ENCODE assay signal across 15 cellular contexts in genomic region chr9:111633389-111633736, GRCh38. TPM values are rescaled to one million over a fixed set of nuclear protein-coding genes. Genes with fewer than 3 reads are reported as not detected.
DNase-seq lines count a peak whose midpoint lies in the region; ATAC-seq, FAIRE-seq and TF ChIP-seq lines count a peak whose summit lies in the region.
"Had no signal": no experiment of that assay in that cellular context is flagged by ENCODE, and none has a peak within 500 bp of the region (broad histone marks: within the 10 kb centered on the region; RNA-seq: fewer than 3 reads in every experiment).

No MANE protein-coding gene starts in this region.

- H3K36me3 Mint-ChIP-seq in stimulated activated naive CD8-positive, alpha-beta T cell treated with anti-CD3 and anti-CD28 coated beads, Interleukin-15, Interleukin-2, amounts not matched to agents 100 ng/mL and 50 ng/mL, for 24 hours (ENCODE audit: low read depth): peaks cover 36% of the 10 kb centered on the region
- H3K36me3 Mint-ChIP-seq in activated CD4-positive, alpha-beta memory T cell treated with anti-CD3 and anti-CD28 coated beads for 36 hours: peaks cover 2% of the 10 kb centered on the region
- peaks cover 13% of the 10 kb centered on the region for H3K36me3 Mint-ChIP-seq in type B pancreatic cell

- peak overlapping the region; percentile 99 for H3K4me3 Mint-ChIP-seq in stimulated activated naive CD8-positive, alpha-beta T cell treated with anti-CD3 and anti-CD28 coated beads, Interleukin-15, Interleukin-2, amounts not matched to agents 100 ng/mL and 50 ng/mL, for 24 hours
- peak overlapping the region; percentile 3 for H3K4me3 Mint-ChIP-seq in activated CD4-positive, alpha-beta memory T cell treated with anti-CD3 and anti-CD28 coated beads for 36 hours
- peak overlapping the region; percentile 95 for H3K4me3 Mint-ChIP-seq in type B pancreatic cell

- H3K4me1 ChIP-seq in keratinocyte (ENCODE audit: control insufficient read depth, extremely low read depth, insufficient read depth, low read length): peaks cover 19% of the 10 kb centered on the region

- H3K9ac ChIP-seq in keratinocyte (ENCODE audit: control insufficient read depth, extremely low read depth, insufficient read depth, low read length): no peak overlapping the region

- H3K27me3 ChIP-seq in keratinocyte (ENCODE audit: control insufficient read depth, extremely low read depth, insufficient read depth, low read length): no peaks in the 10 kb centered on the region
- H3K27me3 ChIP-seq: gastrocnemius medialis, neutrophil, SJSA1 had no signal

- no peak overlapping the region for H2AFZ ChIP-seq in keratinocyte (ENCODE audit: control insufficient read depth, low read length)

- no peak for FAIRE-seq in keratinocyte (lab: Jason Lieb, UNC)

- H3K36me3 ChIP-seq in keratinocyte (ENCODE audit: control insufficient read depth in 2 of 2, extremely low read depth in 1 of 2, insufficient read depth in 2 of 2, low read length in 2 of 2): no peaks in the 10 kb centered on the region
- H3K36me3 ChIP-seq: gastrocnemius medialis, neutrophil had no signal

- no peak overlapping the region for H3K27ac ChIP-seq in keratinocyte (ENCODE audit: control insufficient read depth, insufficient read depth, low read length)
- H3K27ac ChIP-seq: C4-2B, neutrophil, SJSA1 had no signal

- peaks cover 69% of the 10 kb centered on the region for H3K79me2 ChIP-seq in keratinocyte (ENCODE audit: control insufficient read depth, insufficient read depth, low read length)

- CTCF ChIA-PET in activated CD4-positive, alpha-beta memory T cell treated with anti-CD3 and anti-CD28 coated beads for 36 hours (lab: Charles Lee): interaction anchor here (0.8 kb wide), 1 partner anchor 35 kb away, joined by 3 read pairs; no protein-coding TSS in a partner anchor

- H3K4me1 Mint-ChIP-seq in stimulated activated naive CD8-positive, alpha-beta T cell treated with anti-CD3 and anti-CD28 coated beads, Interleukin-15, Interleukin-2, amounts not matched to agents 100 ng/mL and 50 ng/mL, for 24 hours (ENCODE audit: low read depth): peaks cover 54% of the 10 kb centered on the region
- peaks cover 43% of the 10 kb centered on the region for H3K4me1 Mint-ChIP-seq in activated CD4-positive, alpha-beta memory T cell treated with anti-CD3 and anti-CD28 coated beads for 36 hours (ENCODE audit: low read depth)
- peaks cover 36% of the 10 kb centered on the region for H3K4me1 Mint-ChIP-seq in type B pancreatic cell (ENCODE audit: unreplicated experiment)

- H3K9me3 ChIP-seq in keratinocyte (ENCODE audit: control insufficient read depth, low read depth, low read length): no peaks in the 10 kb centered on the region
- H3K9me3 ChIP-seq: gastrocnemius medialis, neutrophil, SJSA1 had no signal

- peak overlapping the region; percentile 87 for H3K4me2 ChIP-seq in keratinocyte (ENCODE audit: control insufficient read depth, extremely low read depth, insufficient read depth, low read depth, low read length)

- no peak for ATAC-seq in stimulated activated naive CD8-positive, alpha-beta T cell treated with anti-CD3 and anti-CD28 coated beads, Interleukin-15, Interleukin-2, amounts not matched to agents 100 U/mL and 50 U/mL, for 24 hours
- no peak for ATAC-seq in HG03521 (IDR thresholded peaks at IDR 0.05; ENCODE audit: unreplicated experiment)
- ATAC-seq: activated naive CD4-positive, alpha-beta T cell treated with anti-CD3 and anti-CD28 coated beads, Interleukin-2, amount 50 U/mL, for 72 hours; gastrocnemius medialis had no signal

- TF ChIP-seq CTCF in keratinocyte (optimal IDR thresholded peaks at IDR 0.05 in 1 of 3, IDR thresholded peaks at IDR 0.05 in 1 of 3, conservative IDR thresholded peaks at IDR 0.05 in 1 of 3; ENCODE audit: extremely low read depth in 1 of 3, insufficient read depth in 2 of 3, low read length in 3 of 3) (no peak), type B pancreatic cell (conservative IDR thresholded peaks at IDR 0.05) (no peak)

- H3K9me3 Mint-ChIP-seq in stimulated activated naive CD8-positive, alpha-beta T cell treated with anti-CD3 and anti-CD28 coated beads, Interleukin-15, Interleukin-2, amounts not matched to agents 100 ng/mL and 50 ng/mL, for 24 hours: no peaks in the 10 kb centered on the region
- H3K9me3 Mint-ChIP-seq in activated CD4-positive, alpha-beta memory T cell treated with anti-CD3 and anti-CD28 coated beads for 36 hours: no peaks in the 10 kb centered on the region
- no peaks in the 10 kb centered on the region for H3K9me3 Mint-ChIP-seq in type B pancreatic cell
- H3K9me3 Mint-ChIP-seq: activated naive CD4-positive, alpha-beta T cell treated with anti-CD3 and anti-CD28 coated beads, Interleukin-2, amount 50 U/mL, for 72 hours had no signal

- H3K9me1 ChIP-seq in keratinocyte (ENCODE audit: control insufficient read depth, extremely low read depth, insufficient read depth, low read length): peaks cover 3% of the 10 kb centered on the region

- dilution Hi-C loops in keratinocyte (cut with MboI; ENCODE audit: extremely low pct_ligation_motif_present, low sequenced_read_pairs): no loop called here

- intact Hi-C loops in activated CD4-positive, alpha-beta memory T cell treated with anti-CD3 and anti-CD28 coated beads for 36 hours (cut with micrococcal nuclease): loop anchor here (5.0 to 10.0 kb wide), 4 partner anchors 106 to 699 kb away; partner anchors contain the start of genes PTBP3, UGCG and ZNF483

- no peak for DNase-seq in stimulated activated naive CD8-positive, alpha-beta T cell treated with anti-CD3 and anti-CD28 coated beads, Interleukin-15, Interleukin-2, amounts not matched to agents 100 U/mL and 50 U/mL, for 24 hours
- DNase-seq in activated CD4-positive, alpha-beta memory T cell treated with anti-CD3 and anti-CD28 coated beads for 36 hours: no peak
- DNase-seq in keratinocyte (ENCODE audit: low read depth, low spot score) (no peak), type B pancreatic cell (ENCODE audit: extremely low spot score, unreplicated experiment) (no peak), KG1 (lab: John Stamatoyannopoulos, UW) (no peak), glomerular visceral epithelial cell (ENCODE audit: extremely low spot score) (no peak)
- DNase-seq: gastrocnemius medialis; NCI-H69; stimulated activated naive CD4-positive, alpha-beta T cell treated with Interleukin-2 at 50 U/mL for 16 hours had no signal

- no peaks in the 10 kb centered on the region for H4K20me1 ChIP-seq in keratinocyte (ENCODE audit: control insufficient read depth, extremely low read depth, insufficient read depth, low read length)

- peak overlapping the region in 1 of 3 experiments; percentile 98 for H3K4me3 ChIP-seq in keratinocyte (ENCODE audit: control insufficient read depth in 2 of 3, extremely low read depth in 1 of 3, insufficient read depth in 2 of 3, low read depth in 1 of 3, low read length in 3 of 3)
- H3K4me3 ChIP-seq: SJSA1 had no signal

- POLR2A ChIA-PET in activated CD4-positive, alpha-beta memory T cell treated with anti-CD3 and anti-CD28 coated beads for 36 hours (lab: Charles Lee): no interaction called here

- H3K27me3 Mint-ChIP-seq in stimulated activated naive CD8-positive, alpha-beta T cell treated with anti-CD3 and anti-CD28 coated beads, Interleukin-15, Interleukin-2, amounts not matched to agents 100 ng/mL and 50 ng/mL, for 24 hours: no peaks in the 10 kb centered on the region
- no peaks in the 10 kb centered on the region for H3K27me3 Mint-ChIP-seq in activated CD4-positive, alpha-beta memory T cell treated with anti-CD3 and anti-CD28 coated beads for 36 hours
- no peaks in the 10 kb centered on the region for H3K27me3 Mint-ChIP-seq in type B pancreatic cell

- no peak overlapping the region for H3K27ac Mint-ChIP-seq in stimulated activated naive CD8-positive, alpha-beta T cell treated with anti-CD3 and anti-CD28 coated beads, Interleukin-15, Interleukin-2, amounts not matched to agents 100 ng/mL and 50 ng/mL, for 24 hours
- H3K27ac Mint-ChIP-seq in activated CD4-positive, alpha-beta memory T cell treated with anti-CD3 and anti-CD28 coated beads for 36 hours: no peak overlapping the region
- peak overlapping the region; percentile 93 for H3K27ac Mint-ChIP-seq in type B pancreatic cell

RNA-seq across cellular contexts. Expression of gene DNAJC25, which starts 2.2 kb away (rescaled TPM):
- total RNA-seq in activated CD4-positive, alpha-beta memory T cell treated with anti-CD3 and anti-CD28 coated beads for 36 hours: 1 to 10 TPM; 4.2 to 4.5 TPM
- polyA plus RNA-seq in keratinocyte: 4.0 to 7.3 TPM (median 4.7 TPM) in 3 replicates
- polyA plus RNA-seq in keratinocyte (2011; ENCODE audit: low read depth): 16.9 TPM
- 3.3 and 5.1 TPM in 2 replicates for polyA plus RNA-seq in keratinocyte (2011; cell fraction: cytosol; rRNA removed)
- 5.0 and 7.3 TPM in 2 replicates for polyA plus RNA-seq in keratinocyte (2011; cell fraction: nucleus; rRNA removed)
- polyA plus RNA-seq in keratinocyte (2012; ENCODE audit: low replicate concordance): 4.5 and 6.4 TPM in 2 replicates
- polyA minus RNA-seq in keratinocyte: 0.75 to 1.8 TPM (median 1.7 TPM) in 3 replicates
- 1.9 TPM for polyA minus RNA-seq in keratinocyte (2011; cell fraction: cytosol; rRNA and poly(A)+ RNA removed)
- 1.3 and 1.7 TPM in 2 replicates for polyA minus RNA-seq in keratinocyte (2011; cell fraction: nucleus; rRNA and poly(A)+ RNA removed)
- total RNA-seq in type B pancreatic cell (ENCODE audit: low replicate concordance): 9.6 and 13.9 TPM in 2 replicates

RNA-seq across cellular contexts. Expression of gene GNG10, which starts 28.0 kb away (rescaled TPM):
- 10 to 100 TPM; 21.7 to 22.1 TPM for total RNA-seq in activated CD4-positive, alpha-beta memory T cell treated with anti-CD3 and anti-CD28 coated beads for 36 hours
- polyA plus RNA-seq in keratinocyte: 66.2 to 89.8 TPM (median 68.8 TPM) in 3 replicates
- polyA plus RNA-seq in keratinocyte (2011; ENCODE audit: low read depth): 4.6 TPM
- 78.7 and 132 TPM in 2 replicates for polyA plus RNA-seq in keratinocyte (2011; cell fraction: cytosol; rRNA removed)
- 18.9 and 26.0 TPM in 2 replicates for polyA plus RNA-seq in keratinocyte (2011; cell fraction: nucleus; rRNA removed)
- 26.6 and 55.8 TPM in 2 replicates for polyA plus RNA-seq in keratinocyte (2012; ENCODE audit: low replicate concordance)
- 12.6 to 18.8 TPM (median 17.5 TPM) in 3 replicates for polyA minus RNA-seq in keratinocyte
- polyA minus RNA-seq in keratinocyte (2011; cell fraction: cytosol; rRNA and poly(A)+ RNA removed): 27.4 TPM
- polyA minus RNA-seq in keratinocyte (2011; cell fraction: nucleus; rRNA and poly(A)+ RNA removed): 6.6 and 7.5 TPM in 2 replicates
- total RNA-seq in type B pancreatic cell (ENCODE audit: low replicate concordance): 32.6 and 62.2 TPM in 2 replicates

RNA-seq across cellular contexts. Expression of gene PTGR1, which starts 33.9 kb away (rescaled TPM):
- 1 to 10 TPM; 4.7 to 4.8 TPM for total RNA-seq in activated CD4-positive, alpha-beta memory T cell treated with anti-CD3 and anti-CD28 coated beads for 36 hours
- polyA plus RNA-seq in keratinocyte: 45.1 to 66.0 TPM (median 65.6 TPM) in 3 replicates
- polyA plus RNA-seq in keratinocyte (2011; ENCODE audit: low read depth): 39.4 TPM
- 57.8 and 68.0 TPM in 2 replicates for polyA plus RNA-seq in keratinocyte (2011; cell fraction: cytosol; rRNA removed)
- polyA plus RNA-seq in keratinocyte (2011; cell fraction: nucleus; rRNA removed): 40.7 and 57.4 TPM in 2 replicates
- 52.1 and 69.1 TPM in 2 replicates for polyA plus RNA-seq in keratinocyte (2012; ENCODE audit: low replicate concordance)
- 5.6 to 33.0 TPM (median 18.8 TPM) in 3 replicates for polyA minus RNA-seq in keratinocyte
- 25.5 TPM for polyA minus RNA-seq in keratinocyte (2011; cell fraction: cytosol; rRNA and poly(A)+ RNA removed)
- polyA minus RNA-seq in keratinocyte (2011; cell fraction: nucleus; rRNA and poly(A)+ RNA removed): 11.0 and 22.5 TPM in 2 replicates
- total RNA-seq in type B pancreatic cell (ENCODE audit: low replicate concordance): 67.3 and 75.4 TPM in 2 replicates

Comparison
In these comparisons a context has a peak if more than half of its experiments do, and no peak if none do; other contexts are left out.
1. H3K4me3 Mint-ChIP-seq: peak in every context shown above with its lines; median percentile 99 in stimulated activated naive CD8-positive, alpha-beta T cell treated with anti-CD3 and anti-CD28 coated beads, Interleukin-15, Interleukin-2, amounts not matched to agents 100 ng/mL and 50 ng/mL, for 24 hours; 95 in type B pancreatic cell; 3 in activated CD4-positive, alpha-beta memory T cell treated with anti-CD3 and anti-CD28 coated beads for 36 hours.
2. RNA of gene PTGR1, which starts 33.9 kb away (total RNA-seq): 67.3 to 75.4 TPM in type B pancreatic cell; 4.7 to 4.8 TPM in activated CD4-positive, alpha-beta memory T cell treated with anti-CD3 and anti-CD28 coated beads for 36 hours; every median in the first group is over 10 times any median in the second.